In genomic region chr1:184943998-184944397, GRCh38 we compare ENCODE assay signal across 20 cellular contexts. TPM values are rescaled to one million over a fixed set of nuclear protein-coding genes. Genes with fewer than 3 reads are reported as not detected.
DNase-seq lines count a peak whose midpoint lies in the region; ATAC-seq, FAIRE-seq and TF ChIP-seq lines count a peak whose summit lies in the region.
"Had no signal": no experiment of that assay in that cellular context is flagged by ENCODE, and none has a peak within 500 bp of the region (broad histone marks: within the 10 kb centered on the region; RNA-seq: fewer than 3 reads in every experiment).

No MANE protein-coding gene starts in this region.

- H3K4me3 ChIP-seq in left ventricle myocardium inferior: no peak overlapping the region
- no peak overlapping the region for H3K4me3 ChIP-seq in astrocyte (ENCODE audit: insufficient read depth, low read depth, low read length)
- H3K4me3 ChIP-seq in tibial artery: no peak overlapping the region

- no peaks in the 10 kb centered on the region for H3K79me2 ChIP-seq in astrocyte (ENCODE audit: insufficient read depth, low read length)

- H3K27ac Mint-ChIP-seq in astrocyte (ENCODE audit: unreplicated experiment) (no peak overlapping the region), memory B cell (peak overlapping the region; percentile 37)

- H3K9me3 ChIP-seq in left ventricle myocardium inferior (replicated peaks) (no peaks in the 10 kb centered on the region), astrocyte (ENCODE audit: insufficient read depth, low read depth, low read length) (no peaks in the 10 kb centered on the region), tibial artery (no peaks in the 10 kb centered on the region)

- no peaks in the 10 kb centered on the region for H3K36me3 ChIP-seq in left ventricle myocardium inferior
- H3K36me3 ChIP-seq in astrocyte (ENCODE audit: insufficient read depth, low read length): no peaks in the 10 kb centered on the region
- H3K36me3 ChIP-seq in tibial artery: no peaks in the 10 kb centered on the region

- H3K9me3 Mint-ChIP-seq in astrocyte (ENCODE audit: unreplicated experiment) (no peaks in the 10 kb centered on the region), memory B cell (no peaks in the 10 kb centered on the region)
- H3K9me3 Mint-ChIP-seq: CD8-positive, alpha-beta memory T cell had no signal

- intact Hi-C loops in left ventricle myocardium inferior (cut with micrococcal nuclease): no loop called here
- intact Hi-C loops in Right ventricle myocardium superior (cut with DNase I): no loop called here
- intact Hi-C loops in tibial artery (cut with DNase I; ENCODE audit: low total_unique reads): no loop called here

- H3K36me3 Mint-ChIP-seq in astrocyte (ENCODE audit: low read depth, unreplicated experiment): no peaks in the 10 kb centered on the region
- peaks cover 3% of the 10 kb centered on the region for H3K36me3 Mint-ChIP-seq in memory B cell

- no peak overlapping the region for H3K4me2 ChIP-seq in astrocyte (ENCODE audit: low read length)

- H3K4me1 Mint-ChIP-seq in astrocyte (ENCODE audit: low read depth, unreplicated experiment): peaks cover 12% of the 10 kb centered on the region
- peaks cover 24% of the 10 kb centered on the region for H3K4me1 Mint-ChIP-seq in memory B cell

- H3K9ac ChIP-seq in astrocyte (ENCODE audit: low read length): no peak overlapping the region

- no peak overlapping the region for H3K4me3 Mint-ChIP-seq in astrocyte (ENCODE audit: unreplicated experiment)
- no peak overlapping the region for H3K4me3 Mint-ChIP-seq in memory B cell
- H3K4me3 Mint-ChIP-seq: CD8-positive, alpha-beta memory T cell had no signal

- H3K27me3 Mint-ChIP-seq in astrocyte (ENCODE audit: low read depth, unreplicated experiment): peaks cover 2% of the 10 kb centered on the region
- H3K27me3 Mint-ChIP-seq in memory B cell: no peaks in the 10 kb centered on the region
- H3K27me3 Mint-ChIP-seq: CD8-positive, alpha-beta memory T cell had no signal

- ATAC-seq in Right ventricle myocardium superior (ENCODE audit: poor library complexity) (no peak), memory B cell (ENCODE audit: low read depth) (no peak), GM21825 (IDR thresholded peaks at IDR 0.05; ENCODE audit: unreplicated experiment) (no peak)
- ATAC-seq: HepG2 had no signal

- no peak overlapping the region for H2AFZ ChIP-seq in astrocyte (ENCODE audit: low read depth, low read length)

- FAIRE-seq in astrocyte (lab: Jason Lieb, UNC) (peak; percentile 17), RCC 7860 (lab: Jason Lieb, UNC) (no peak)
- FAIRE-seq: HepG2 had no signal

- TF ChIP-seq CTCF in left ventricle myocardium inferior (IDR thresholded peaks at IDR 0.05; ENCODE audit: borderline replicate concordance) (no peak), astrocyte (IDR thresholded peaks at IDR 0.05; ENCODE audit: insufficient read depth, low read depth, low read length) (no peak), tibial artery (IDR thresholded peaks at IDR 0.05) (no peak)

- no peaks in the 10 kb centered on the region for H4K20me1 ChIP-seq in astrocyte (ENCODE audit: insufficient read depth, low read length)

- DNase-seq in left ventricle myocardium inferior (no peak), Right ventricle myocardium superior (no peak), astrocyte (ENCODE audit: low read depth) (no peak), memory B cell (ENCODE audit: low spot score in 2 of 2) (no peak), tibial artery (no peak), RCC 7860 (ENCODE audit: low spot score) (no peak)
- no peak for DNase-seq in activated CD4-positive, CD25-positive, alpha-beta regulatory T cell treated with anti-CD3 and anti-CD28 coated beads, Interleukin-2, amount 50 U/mL, for 72 hours
- DNase-seq: C1 segment of cervical spinal cord; CD8-positive, alpha-beta memory T cell; KG1; NCI-H1417; NCI-H187; NCI-H2107; NCI-H510A; NCI-H748 treated with DMSO at 0.1 percent for 48 hours; NK-92 treated with Interleukin-12 subunit alpha and Interleukin-12 subunit beta, amount 100 ng/mL, for 24 hours; OCI-M1; SIG-M5 had no signal

- H3K27ac ChIP-seq in left ventricle myocardium inferior (replicated peaks) (peak overlapping the region; percentile 69), astrocyte (ENCODE audit: low read depth, low read length) (no peak overlapping the region), tibial artery (peak overlapping the region; percentile 71 to 78)

- H3K4me1 ChIP-seq in left ventricle myocardium inferior (peaks cover 73% of the 10 kb centered on the region), astrocyte (ENCODE audit: insufficient read depth, low read length) (no peaks in the 10 kb centered on the region), tibial artery (peaks cover 0 to 78% (median 43%) of the 10 kb centered on the region in 4 donors)

- H3K27me3 ChIP-seq in left ventricle myocardium inferior (ENCODE audit: low read depth) (no peaks in the 10 kb centered on the region), astrocyte (ENCODE audit: insufficient read depth, low read length) (no peaks in the 10 kb centered on the region), tibial artery (no peaks in the 10 kb centered on the region)

RNA-seq across cellular contexts. Expression of gene NIBAN1, which starts 30.3 kb away (rescaled TPM):
- total RNA-seq in left ventricle myocardium inferior (248 TPM), Right ventricle myocardium superior (317 TPM), astrocyte (8.8 and 9.1 TPM in 2 replicates)
- total RNA-seq: HepG2 had no signal

Comparison
In these comparisons a context has a peak if more than half of its experiments do, and no peak if none do; other contexts are left out.
1. RNA of gene NIBAN1, which starts 30.3 kb away (total RNA-seq): 317 TPM in Right ventricle myocardium superior (single experiment) and 248 TPM in left ventricle myocardium inferior (single experiment); 8.8 to 9.1 TPM in astrocyte; every median in the first group is over 10 times any median in the second.